ENCODE assay signal across 20 cellular contexts in the genomic region with DNA sequence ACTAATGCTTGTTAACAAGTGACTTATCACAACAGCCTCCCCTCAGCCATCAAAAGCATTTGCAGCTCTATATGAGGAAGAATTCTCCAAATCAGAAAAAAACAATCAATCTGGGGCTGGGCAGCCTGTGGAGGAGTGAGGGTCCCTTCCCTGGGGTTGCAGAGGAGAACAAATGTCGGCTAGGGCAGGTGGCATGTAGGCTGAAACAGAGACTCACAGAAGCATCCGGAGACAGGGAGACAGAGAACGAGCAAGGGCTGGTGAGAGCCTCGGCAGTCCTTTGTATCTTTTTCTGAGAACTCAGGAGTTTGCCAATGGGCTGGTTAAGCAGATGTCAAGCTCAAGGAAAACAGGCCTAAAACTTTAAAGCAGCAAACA. TPM values are rescaled to one million over a fixed set of nuclear protein-coding genes. Genes with fewer than 3 reads are reported as not detected.
"Had no signal": no experiment of that assay in that cellular context is flagged by ENCODE, and none has a peak within 500 bp of the region (broad histone marks: within the 10 kb centered on the region; RNA-seq: fewer than 3 reads in every experiment).

No MANE protein-coding gene starts in this region.

- H3K4me3 Mint-ChIP-seq: activated B cell treated with CpG ODN at 0.5 μM for 24 hours; activated CD4-positive, alpha-beta T cell treated with anti-CD3 and anti-CD28 coated beads for 36 hours; activated naive CD4-positive, alpha-beta T cell treated with anti-CD3 and anti-CD28 coated beads, Interleukin-2, amount 10 ng/mL, durations not matched to agents 7 days and 5 days; activated T-cell treated with anti-CD3 and anti-CD28 coated beads, Interleukin-2, amount 50 U/mL, for 72 hours; brain; mesothelial cell of epicardium; naive thymus-derived CD8-positive, alpha-beta T cell had no signal

- H3K27me3 Mint-ChIP-seq: activated CD4-positive, alpha-beta T cell treated with anti-CD3 and anti-CD28 coated beads for 36 hours; brain had no signal

- ATAC-seq: activated CD4-positive, alpha-beta T cell treated with anti-CD3 and anti-CD28 coated beads for 36 hours; activated T-cell treated with anti-CD3 and anti-CD28 coated beads, Interleukin-2, amount 50 U/mL, for 72 hours; left lung; naive thymus-derived CD8-positive, alpha-beta T cell; stimulated activated naive CD8-positive, alpha-beta T cell treated with anti-CD3 and anti-CD28 coated beads, Interleukin-15, Interleukin-2, amounts not matched to agents 100 U/mL and 50 U/mL, for 24 hours had no signal

- FAIRE-seq: colon had no signal

- H3K27me3 ChIP-seq: heart right ventricle, left lung, spleen, thyroid gland had no signal

- H3K9me3 Mint-ChIP-seq: activated B cell treated with CpG ODN at 0.5 μM for 24 hours; activated naive CD4-positive, alpha-beta T cell treated with anti-CD3 and anti-CD28 coated beads, Interleukin-2, amount 10 ng/mL, durations not matched to agents 7 days and 5 days; activated T-cell treated with anti-CD3 and anti-CD28 coated beads, Interleukin-2, amount 50 U/mL, for 72 hours; mesothelial cell of epicardium; naive thymus-derived CD8-positive, alpha-beta T cell had no signal

- H3K36me3 ChIP-seq: heart right ventricle, left lung, prostate gland, spleen, thyroid gland had no signal

- DNase-seq: activated CD4-positive, alpha-beta T cell treated with anti-CD3 and anti-CD28 coated beads for 36 hours; activated CD4-positive, alpha-beta T cell treated with anti-CD3 and anti-CD28 coated beads, Interleukin-2, amount 50 U/mL, for 4 hours; activated effector memory CD4-positive, alpha-beta T cell treated with Interleukin-2 at 50 U/mL for 16 hours; activated naive CD4-positive, alpha-beta T cell treated with anti-CD3 and anti-CD28 coated beads, Interleukin-2, amount 10 ng/mL, durations not matched to agents 7 days and 5 days; activated T-cell treated with anti-CD3 and anti-CD28 coated beads, Interleukin-2, amount 50 U/mL, for 72 hours; central memory CD4-positive, alpha-beta T cell; left lung; spleen; stimulated activated CD4-positive, alpha-beta T cell treated with anti-CD3 and anti-CD28 coated beads, Interleukin-4, amount 100 ng/mL, for 1 hour; stimulated activated naive CD8-positive, alpha-beta T cell treated with anti-CD3 and anti-CD28 coated beads, Interleukin-15, Interleukin-2, amounts not matched to agents 100 U/mL and 50 U/mL, for 24 hours; T-helper 9 cell; thyroid gland had no signal

- H3K9me3 ChIP-seq: heart right ventricle, left lung, prostate gland, spleen, thyroid gland had no signal

- H3K4me3 ChIP-seq: heart right ventricle, left lung, prostate gland, spleen, thyroid gland had no signal

- H3K4me1 ChIP-seq: prostate gland, thyroid gland had no signal

- H3K4me1 Mint-ChIP-seq: activated B cell treated with CpG ODN at 0.5 μM for 24 hours; activated CD4-positive, alpha-beta T cell treated with anti-CD3 and anti-CD28 coated beads for 36 hours; activated naive CD4-positive, alpha-beta T cell treated with anti-CD3 and anti-CD28 coated beads, Interleukin-2, amount 10 ng/mL, durations not matched to agents 7 days and 5 days had no signal

- H3K27ac Mint-ChIP-seq: activated B cell treated with CpG ODN at 0.5 μM for 24 hours; activated CD4-positive, alpha-beta T cell treated with anti-CD3 and anti-CD28 coated beads for 36 hours; activated naive CD4-positive, alpha-beta T cell treated with anti-CD3 and anti-CD28 coated beads, Interleukin-2, amount 10 ng/mL, durations not matched to agents 7 days and 5 days; activated T-cell treated with anti-CD3 and anti-CD28 coated beads, Interleukin-2, amount 50 U/mL, for 72 hours; brain; mesothelial cell of epicardium; naive thymus-derived CD8-positive, alpha-beta T cell had no signal

- H3K27ac ChIP-seq: epithelial cell of prostate, heart right ventricle, left lung, prostate gland, spleen, thyroid gland had no signal

- H3K36me3 Mint-ChIP-seq: activated naive CD4-positive, alpha-beta T cell treated with anti-CD3 and anti-CD28 coated beads, Interleukin-2, amount 10 ng/mL, durations not matched to agents 7 days and 5 days; brain; mesothelial cell of epicardium; naive thymus-derived CD8-positive, alpha-beta T cell had no signal

RNA-seq across cellular contexts. Expression of a gene that starts 15.8 kb away (rescaled TPM):
- total RNA-seq: activated B cell treated with CpG ODN at 0.5 μM for 24 hours had no signal
